In genomic region chr17:17711708-17712141, GRCh38 we compare ENCODE assay signal across 11 cellular contexts. TPM values are rescaled to one million over a fixed set of nuclear protein-coding genes. Genes with fewer than 3 reads are reported as not detected.
A peak's percentile ranks its signal among the peaks of the same experiment; 100 is the strongest.
DNase-seq lines count a peak whose midpoint lies in the region; ATAC-seq, FAIRE-seq and TF ChIP-seq lines count a peak whose summit lies in the region.
"Had no signal": no experiment of that assay in that cellular context is flagged by ENCODE, and none has a peak within 500 bp of the region (broad histone marks: within the 10 kb centered on the region; RNA-seq: fewer than 3 reads in every experiment).

No MANE protein-coding gene starts in this region.

- H3K79me2 ChIP-seq in SK-N-SH (ENCODE audit: insufficient read depth) (peaks cover 92% of the 10 kb centered on the region), H1 (ENCODE audit: control insufficient read depth in 1 of 2, insufficient read depth in 2 of 2, low read length in 2 of 2) (no peaks in the 10 kb centered on the region), OCI-LY7 (ENCODE audit: insufficient read depth, low read depth, low read length) (no peaks in the 10 kb centered on the region)

- FAIRE-seq in H1 (lab: Jason Lieb, UNC), result no peak

- intact Hi-C loops in OCI-LY7 (cut with micrococcal nuclease; ENCODE audit: unreplicated experiment), result no loop called here

- no peak overlapping the region; the same call in 1 of the 2 replicates for H3K18ac ChIP-seq in H1 (ENCODE audit: extremely low read depth, low read length)

- H2BK120ac ChIP-seq in H1 (replicated peaks; ENCODE audit: low read depth, low read length), result no peak overlapping the region

- H3K9me2 ChIP-seq in SK-N-SH (no peaks in the 10 kb centered on the region), OCI-LY7 (ENCODE audit: insufficient read depth, low read length) (no peaks in the 10 kb centered on the region)

- H2BK5ac ChIP-seq in H1 (ENCODE audit: low read depth, low read length), result peak overlapping the region; percentile 20; the same call in 1 of the 2 replicates

- H3K79me1 ChIP-seq in H1 (ENCODE audit: low read depth, low read length), result no peaks in the 10 kb centered on the region

- no peak overlapping the region for H3K56ac ChIP-seq in H1 (replicated peaks; ENCODE audit: insufficient read length, low read depth, low read length)

- no peak overlapping the region for H3K4me3 ChIP-seq in SK-N-SH (ENCODE audit: low read depth in 2 of 2, low read length in 1 of 2)
- peak overlapping the region in 1 of 4 experiments; percentile 28; a peak in 1 of 8 replicates for H3K4me3 ChIP-seq in H1 (ENCODE audit: extremely low read depth in 1 of 4, insufficient read depth in 2 of 4, low read depth in 3 of 4, low read length in 4 of 4)
- H3K4me3 ChIP-seq in muscle layer of duodenum (ENCODE audit: low read depth in 1 of 2, low read length in 2 of 2), result peak overlapping the region in 1 of 2 donors; percentile 24
- H3K4me3 ChIP-seq in urinary bladder (ENCODE audit: low read depth, low read length), result no peak overlapping the region
- H3K4me3 ChIP-seq in OCI-LY7 (ENCODE audit: low read depth, low read length, poor library complexity, severe bottlenecking), result no peak overlapping the region
- H3K4me3 ChIP-seq: SK-N-MC had no signal

- POLR2A ChIA-PET in SK-N-SH (lab: Yijun Ruan, JAX), result no interaction called here
- POLR2A ChIA-PET in H1 (lab: Charles Lee; ENCODE audit: partially characterized antibody), result interaction anchor here (0.6 to 2.3 kb wide), 11 partner anchors 9 to 125 kb away, joined by 3 to 8 read pairs (median 3); no protein-coding TSS in a partner anchor
- POLR2A ChIA-PET in OCI-LY7 (lab: Charles Lee), result no interaction called here

- no peak for TF ChIP-seq POLR2A in H1 (IDR thresholded peaks at IDR 0.05; ENCODE audit: control extremely low read depth in 1 of 2, low read depth in 2 of 2, low read length in 2 of 2)

- H3K27me3 ChIP-seq in SK-N-SH (ENCODE audit: insufficient read depth) (no peaks in the 10 kb centered on the region), H1 (replicated peaks in 1 of 4; ENCODE audit: control insufficient read depth in 3 of 4, extremely low read depth in 1 of 4, insufficient read depth in 3 of 4, low read length in 3 of 4) (peaks cover 3 to 65% (median 44%) of the 10 kb centered on the region in 4 experiments), muscle layer of duodenum (ENCODE audit: low read depth, low read length) (no peaks in the 10 kb centered on the region)

- no peaks in the 10 kb centered on the region for H3K23me2 ChIP-seq in H1 (ENCODE audit: low read depth, low read length)

- peak overlapping the region; percentile 100; the same call in 1 of the 2 replicates for H2BK20ac ChIP-seq in H1 (ENCODE audit: low read length)

- CTCF ChIA-PET in SK-N-SH (lab: Yijun Ruan, JAX), result interaction anchor here (1.2 to 1.7 kb wide), 2 partner anchors 17 to 32 kb away, joined by 4 to 5 read pairs; no protein-coding TSS in a partner anchor
- CTCF ChIA-PET in H1 (lab: Charles Lee; ENCODE audit: partially characterized antibody), result interaction anchor here (1.0 to 4.4 kb wide), 10 partner anchors 10 to 69 kb away, joined by 3 to 19 read pairs (median 4); no protein-coding TSS in a partner anchor
- CTCF ChIA-PET in OCI-LY7 (lab: Charles Lee; ENCODE audit: unreplicated experiment), result interaction anchor here (0.5 kb wide), 1 partner anchor 113 kb away, joined by 4 read pairs; no protein-coding TSS in a partner anchor

- peak overlapping the region; percentile 62 to 79 for H3K27ac ChIP-seq in SK-N-SH (ENCODE audit: low read depth in 2 of 2, low read length in 1 of 2)
- no peak overlapping the region for H3K27ac ChIP-seq in H1 (ENCODE audit: low read depth, low read length)
- H3K27ac ChIP-seq in muscle layer of duodenum (ENCODE audit: low read length), result peak overlapping the region; percentile 70
- peak overlapping the region; percentile 63 for H3K27ac ChIP-seq in urinary bladder (ENCODE audit: low read depth)
- no peak overlapping the region for H3K27ac ChIP-seq in OCI-LY7 (ENCODE audit: low read depth, low read length, poor library complexity, severe bottlenecking)
- H3K27ac ChIP-seq: SK-N-MC had no signal

- H3K36me3 ChIP-seq in SK-N-SH (replicated peaks in 1 of 2; ENCODE audit: control insufficient read depth in 1 of 2, insufficient read depth in 2 of 2, low read length in 1 of 2) (no peaks in the 10 kb centered on the region), H1 (ENCODE audit: control insufficient read depth in 2 of 4, insufficient read depth in 4 of 4, low read length in 3 of 4) (no peaks in the 10 kb centered on the region), muscle layer of duodenum (ENCODE audit: control insufficient read depth in 1 of 2, insufficient read depth in 2 of 2, low read length in 2 of 2) (no peaks in the 10 kb centered on the region), urinary bladder (ENCODE audit: insufficient read depth) (no peaks in the 10 kb centered on the region), OCI-LY7 (ENCODE audit: insufficient read depth, low read length) (no peaks in the 10 kb centered on the region)

- no peak overlapping the region for H3K14ac ChIP-seq in H1 (ENCODE audit: insufficient read length)

- DNase-seq in SK-N-SH (peak; percentile 50), H1 (ENCODE audit: low read depth in 1 of 2, low spot score in 2 of 2) (no peak), hippocampal formation (lab: John Stamatoyannopoulos, UW) (no peak), OCI-LY7 (ENCODE audit: low spot score) (no peak)
- DNase-seq: Kasumi-1, NCI-H345 had no signal

- H3K9me3 ChIP-seq in SK-N-SH (no peaks in the 10 kb centered on the region), H1 (ENCODE audit: insufficient read depth in 2 of 2, low read depth in 1 of 2, low read length in 1 of 2) (no peaks in the 10 kb centered on the region), muscle layer of duodenum (ENCODE audit: control insufficient read depth in 1 of 2, low read length in 2 of 2) (no peaks in the 10 kb centered on the region), OCI-LY7 (ENCODE audit: low read length) (no peaks in the 10 kb centered on the region)

- BruUV-seq in OCI-LY7 (replicated peaks; lab: Mats Ljungman, UMichigan), result no TSS peak

- no peak overlapping the region for H3K23ac ChIP-seq in H1 (ENCODE audit: insufficient read length)

- no peak overlapping the region for H2AK5ac ChIP-seq in H1 (ENCODE audit: low read depth, low read length)

- H3K9ac ChIP-seq in SK-N-SH (peak overlapping the region; percentile 54; the same call in 1 of the 2 replicates), H1 (replicated peaks in 1 of 4; ENCODE audit: extremely low read depth in 1 of 4, low read depth in 3 of 4, low read length in 3 of 4) (no peak overlapping the region)

- peak overlapping the region; percentile 97; the same call in 1 of the 2 replicates for H2BK12ac ChIP-seq in H1 (ENCODE audit: low read depth, low read length)

- peak overlapping the region; percentile 94 for H3K4ac ChIP-seq in H1 (replicated peaks; ENCODE audit: insufficient read length, low read depth, low read length)

- no peak overlapping the region for H4K8ac ChIP-seq in H1 (ENCODE audit: extremely low read depth, insufficient read depth, low read length)

- TF ChIP-seq CTCF in SK-N-SH (IDR thresholded peaks at IDR 0.05), result no peak
- no peak for TF ChIP-seq CTCF in H1 (IDR thresholded peaks at IDR 0.05; ENCODE audit: control extremely low read depth in 1 of 3, insufficient read depth in 1 of 3, low read depth in 1 of 3, low read length in 3 of 3)
- no peak for TF ChIP-seq CTCF in OCI-LY7 (conservative IDR thresholded peaks at IDR 0.05; ENCODE audit: low read length)

- H4K20me1 ChIP-seq in SK-N-SH (ENCODE audit: insufficient read depth) (peaks cover 67% of the 10 kb centered on the region), H1 (replicated peaks in 1 of 2; ENCODE audit: control insufficient read depth in 1 of 2, insufficient read depth in 2 of 2, low read length in 2 of 2) (peaks cover 0 to 3% of the 10 kb centered on the region in 2 experiments), OCI-LY7 (ENCODE audit: insufficient read depth, low read length) (no peaks in the 10 kb centered on the region)

- 100% methylated on average over 7 of the region's 11 CpGs for WGBS in SK-N-SH (ENCODE audit: low lambda C conversion rate)
- WGBS in H1 (ENCODE audit: extremely low coverage in 1 of 2, insufficient coverage in 1 of 2, insufficient read length in 1 of 2, insufficient replicate concordance in 2 of 2, low coverage in 1 of 2, low lambda C conversion rate in 2 of 2, missing lambda C conversion rate in 1 of 2), 2 experiments, result 33% methylated on average over 11 of the region's 11 CpGs; no CpG with 5 or more reads in 1 of the 2 experiments
- 62% methylated on average over 11 of the region's 11 CpGs for WGBS in urinary bladder

- H2AFZ ChIP-seq in SK-N-SH (ENCODE audit: low read depth) (no peak overlapping the region), H1 (ENCODE audit: low read length) (peak overlapping the region; percentile 3; the same call in 1 of the 2 replicates), OCI-LY7 (ENCODE audit: low read length) (no peak overlapping the region)

- peaks cover 13% of the 10 kb centered on the region for H3F3A ChIP-seq in SK-N-SH (replicated peaks; ENCODE audit: insufficient read depth)

- H2BK15ac ChIP-seq in H1 (ENCODE audit: low read length), result no peak overlapping the region; the same call in 1 of the 2 replicates

- H3K4me1 ChIP-seq in SK-N-SH (ENCODE audit: control insufficient read depth in 1 of 2, insufficient read depth in 2 of 2, low read depth in 1 of 2, low read length in 1 of 2) (peaks cover 29 to 56% of the 10 kb centered on the region in 2 experiments), H1 (replicated peaks in 1 of 4; ENCODE audit: control insufficient read depth in 3 of 4, insufficient read depth in 4 of 4, low read length in 3 of 4) (peaks cover 13 to 39% (median 22%) of the 10 kb centered on the region in 4 experiments), muscle layer of duodenum (ENCODE audit: control insufficient read depth in 1 of 2, insufficient read depth in 2 of 2, low read length in 2 of 2) (peaks cover 11 to 43% of the 10 kb centered on the region in 2 donors), urinary bladder (ENCODE audit: insufficient read depth) (no peaks in the 10 kb centered on the region), OCI-LY7 (ENCODE audit: insufficient read depth, low read length, poor library complexity, severe bottlenecking) (peaks cover 8% of the 10 kb centered on the region)

- no peak overlapping the region for H4K5ac ChIP-seq in H1 (ENCODE audit: insufficient read length, low read depth, low read length)

- no peak overlapping the region for H4K91ac ChIP-seq in H1 (replicated peaks; ENCODE audit: insufficient read length, low read length)

- H3K4me2 ChIP-seq in SK-N-SH (peak overlapping the region; percentile 72; the same call in 1 of the 2 replicates), H1 (ENCODE audit: insufficient read depth in 1 of 2, low read depth in 2 of 2, low read length in 2 of 2) (peak overlapping the region; percentile 54 to 64; a peak in 3 of 4 replicates), OCI-LY7 (ENCODE audit: low read length) (no peak overlapping the region)

- ATAC-seq in SK-N-SH treated with all-trans-retinoic acid at 6 μM for 48 hours (no peak), GM18868 (IDR thresholded peaks at IDR 0.05; ENCODE audit: unreplicated experiment) (no peak)

- TF ChIP-seq EP300 in SK-N-SH (IDR thresholded peaks at IDR 0.05; ENCODE audit: borderline replicate concordance in 1 of 2, low read depth in 1 of 2, low read length in 1 of 2) (no peak), H1 (IDR thresholded peaks at IDR 0.05; ENCODE audit: borderline replicate concordance in 1 of 2, low read depth in 2 of 2, low read length in 2 of 2) (no peak)

- TF ChIP-seq RAD21 in SK-N-SH (IDR thresholded peaks at IDR 0.05; ENCODE audit: low read length) (no peak), H1 (IDR thresholded peaks at IDR 0.05 in 1 of 2, conservative IDR thresholded peaks at IDR 0.05 in 1 of 2; ENCODE audit: low read depth in 2 of 2, low read length in 2 of 2) (no peak)

RNA-seq across cellular contexts. Expression of gene RAI1, which starts 30.5 kb away (rescaled TPM):
- polyA plus RNA-seq in SK-N-SH (2012; rRNA removed), result 2.6 and 4.7 TPM in 2 replicates
- 3.4 and 3.9 TPM in 2 replicates for polyA plus RNA-seq in SK-N-SH (2012; cell fraction: cytosol; rRNA removed)
- 16.7 and 20.0 TPM in 2 replicates for polyA plus RNA-seq in SK-N-SH (2012; cell fraction: nucleus; rRNA removed)
- total RNA-seq in H1 (2021; fragmentation: NEBNext Ultra II Directional; extraction: Animal tissue kit (Norgen Biotek cat#: 25700)), result 0.80 and 1.2 TPM in 2 replicates
- 0.39 and 0.57 TPM in 2 replicates for polyA plus RNA-seq in H1 (2011; rRNA removed)
- polyA plus RNA-seq in H1 (2011; cell fraction: cytosol; rRNA removed), result 0.45 TPM
- polyA plus RNA-seq in H1 (2011; cell fraction: nucleus; rRNA removed), result 1.5 TPM
- polyA plus RNA-seq in H1 (2012, experiment 1 of 2), result 0.89 to 1.6 TPM (median 1.1 TPM) in 4 replicates
- 0.58 TPM for polyA plus RNA-seq in H1 (2012, experiment 2 of 2)
- polyA plus RNA-seq in H1 (2013, experiment 1 of 2), result 0.71 TPM
- polyA plus RNA-seq in H1 (2013, experiment 2 of 2), result 0.57 TPM
- polyA minus RNA-seq in H1 (2011; rRNA and poly(A)+ RNA removed), result 0.13 and 0.22 TPM in 2 replicates
- polyA minus RNA-seq in H1 (2011; cell fraction: cytosol; rRNA and poly(A)+ RNA removed), result 0.73 TPM
- polyA minus RNA-seq in H1 (2011; cell fraction: nucleus; rRNA and poly(A)+ RNA removed), result 1.4 TPM
- 17.5 TPM for total RNA-seq in urinary bladder
- polyA plus RNA-seq in urinary bladder, result 20.2 TPM
- 17.1 and 20.1 TPM in 2 replicates for total RNA-seq in OCI-LY7 (2014; rRNA removed; shearing (Covaris generic))
- 49.4 and 54.3 TPM in 2 replicates for total RNA-seq in OCI-LY7 (2022)

Comparison
In these comparisons a context has a peak if more than half of its experiments do, and no peak if none do; other contexts are left out.
1. H3K27ac ChIP-seq: peak in SK-N-SH (2 of 2), muscle layer of duodenum (single experiment) and urinary bladder (single experiment); none in H1 (single experiment) and OCI-LY7 (single experiment).